ENCODE assay signal across 18 cellular contexts in the genomic region with DNA sequence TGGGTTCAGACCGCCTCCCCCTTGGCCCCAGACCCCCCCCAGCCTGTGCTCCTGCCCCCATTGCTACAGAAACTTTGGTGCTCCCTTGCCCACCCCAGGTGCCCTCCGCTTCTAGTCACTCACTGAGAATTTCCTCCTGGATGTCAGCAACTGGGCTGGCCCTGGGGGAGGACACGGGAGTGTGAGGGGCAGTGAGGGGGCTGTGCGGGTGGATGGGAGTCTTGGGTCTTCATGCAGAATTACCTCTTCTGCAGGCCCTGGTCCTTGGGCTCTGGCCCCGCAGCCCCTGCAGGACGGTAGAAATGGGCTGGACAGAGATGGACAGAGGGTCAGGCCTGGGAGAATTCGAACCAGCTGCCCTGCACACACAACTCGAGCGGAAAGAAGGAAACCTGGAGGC. TPM values are rescaled to one million over a fixed set of nuclear protein-coding genes. Genes with fewer than 3 reads are reported as not detected.
DNase-seq lines count a peak whose midpoint lies in the region; TF ChIP-seq lines count a peak whose summit lies in the region.
"Had no signal": no experiment of that assay in that cellular context is flagged by ENCODE, and none has a peak within 500 bp of the region (broad histone marks: within the 10 kb centered on the region; RNA-seq: fewer than 3 reads in every experiment).

No MANE protein-coding gene starts in this region.

- H3K4me1 ChIP-seq in osteoblast (ENCODE audit: insufficient read depth, low read length) (peaks cover 3% of the 10 kb centered on the region), suprapubic skin (peaks cover 3% of the 10 kb centered on the region), breast epithelium (no peaks in the 10 kb centered on the region)

- no peaks in the 10 kb centered on the region for H3K9me3 ChIP-seq in osteoblast (ENCODE audit: low read depth, low read length)
- no peaks in the 10 kb centered on the region for H3K9me3 ChIP-seq in suprapubic skin
- H3K9me3 ChIP-seq in breast epithelium: no peaks in the 10 kb centered on the region
- H3K9me3 ChIP-seq: BLaER1 had no signal

- 86% methylated on average over 6 of the region's 9 CpGs for WGBS in suprapubic skin

- H4K20me1 ChIP-seq in osteoblast (ENCODE audit: insufficient read depth, low read length): no peaks in the 10 kb centered on the region
- H4K20me1 ChIP-seq: BLaER1 had no signal

- no peak for TF ChIP-seq POLR2A in suprapubic skin (IDR thresholded peaks at IDR 0.05)
- no peak for TF ChIP-seq POLR2A in breast epithelium (IDR thresholded peaks at IDR 0.05)

- no peak overlapping the region for H3K4me2 ChIP-seq in osteoblast (ENCODE audit: insufficient read depth, low read length)
- H3K4me2 ChIP-seq: BLaER1 had no signal

- H3K27me3 ChIP-seq in H7 (ENCODE audit: control insufficient read depth, insufficient read depth, low read length) (no peaks in the 10 kb centered on the region), osteoblast (ENCODE audit: insufficient read depth, low read length) (peaks cover 19% of the 10 kb centered on the region), suprapubic skin (peaks cover 54% of the 10 kb centered on the region), breast epithelium (peaks cover 0 to 64% of the 10 kb centered on the region in 2 donors)
- H3K27me3 ChIP-seq: BLaER1 had no signal

- H3K4me3 Mint-ChIP-seq in endothelial cell (ENCODE audit: unreplicated experiment): no peak overlapping the region
- H3K4me3 Mint-ChIP-seq: CD8-positive, alpha-beta T cell had no signal

- H3K36me3 ChIP-seq in H7 (replicated peaks; ENCODE audit: control insufficient read depth, insufficient read depth, low read length) (no peaks in the 10 kb centered on the region), osteoblast (ENCODE audit: insufficient read depth, low read length) (no peaks in the 10 kb centered on the region), suprapubic skin (no peaks in the 10 kb centered on the region), breast epithelium (no peaks in the 10 kb centered on the region)
- H3K36me3 ChIP-seq: BLaER1 had no signal

- no peaks in the 10 kb centered on the region for H3K36me3 Mint-ChIP-seq in endothelial cell (ENCODE audit: low read depth, unreplicated experiment)
- H3K36me3 Mint-ChIP-seq: CD8-positive, alpha-beta T cell had no signal

- H3K27ac ChIP-seq in osteoblast (ENCODE audit: low read depth, low read length): no peak overlapping the region
- no peak overlapping the region for H3K27ac ChIP-seq in suprapubic skin
- no peak overlapping the region for H3K27ac ChIP-seq in breast epithelium
- H3K27ac ChIP-seq: BLaER1, GM23248, HL-60 had no signal

- H3K27ac Mint-ChIP-seq in endothelial cell (ENCODE audit: unreplicated experiment): peak overlapping the region; percentile 5
- H3K27ac Mint-ChIP-seq: CD8-positive, alpha-beta T cell had no signal

- H3K79me2 ChIP-seq in osteoblast (ENCODE audit: insufficient read depth, low read length): no peaks in the 10 kb centered on the region

- TF ChIP-seq CTCF in endothelial cell (IDR thresholded peaks at IDR 0.05; ENCODE audit: unreplicated experiment): no peak
- no peak for TF ChIP-seq CTCF in osteoblast (IDR thresholded peaks at IDR 0.05; ENCODE audit: extremely low read depth, low read depth, low read length)
- TF ChIP-seq CTCF in suprapubic skin (IDR thresholded peaks at IDR 0.05): no peak
- no peak for TF ChIP-seq CTCF in breast epithelium (IDR thresholded peaks at IDR 0.05)

- no peak for TF ChIP-seq EP300 in suprapubic skin (IDR thresholded peaks at IDR 0.05)

- intact Hi-C loops in breast epithelium (cut with DNase I; ENCODE audit: low total_unique reads): no loop called here

- peaks cover 2% of the 10 kb centered on the region for H3K27me3 Mint-ChIP-seq in endothelial cell (ENCODE audit: unreplicated experiment)

- H3K4me1 Mint-ChIP-seq in endothelial cell (ENCODE audit: unreplicated experiment): peaks cover 13% of the 10 kb centered on the region

- peak; percentile 30 for DNase-seq in H7
- DNase-seq in endothelial cell (ENCODE audit: low spot score): no peak
- peak; percentile 58 for DNase-seq in osteoblast (ENCODE audit: insufficient read length, low spot score, missing footprints)
- DNase-seq in suprapubic skin (ENCODE audit: low spot score in 2 of 2): peak; percentile 15 to 49
- DNase-seq in nucleus accumbens (lab: John Stamatoyannopoulos, UW): no peak
- no peak for DNase-seq in COLO829 (ENCODE audit: low spot score)
- no peak for DNase-seq in breast epithelium (ENCODE audit: low spot score in 2 of 2)
- DNase-seq: 8988T; CD8-positive, alpha-beta T cell; COR-L47; DMS 273 treated with DMSO at 0.1 percent for 48 hours; GM23248; HCEC 1CT had no signal

- H2AFZ ChIP-seq in osteoblast (ENCODE audit: low read length): no peak overlapping the region
- H2AFZ ChIP-seq: GM23248 had no signal

- no peak overlapping the region for H3K4me3 ChIP-seq in H7 (ENCODE audit: insufficient read depth, low read depth, low read length)
- H3K4me3 ChIP-seq in osteoblast (ENCODE audit: insufficient read depth, low read length): no peak overlapping the region
- H3K4me3 ChIP-seq in suprapubic skin: no peak overlapping the region
- H3K4me3 ChIP-seq in breast epithelium: no peak overlapping the region
- H3K4me3 ChIP-seq: BLaER1, GM23248 had no signal

- no peaks in the 10 kb centered on the region for H3K9me3 Mint-ChIP-seq in endothelial cell (ENCODE audit: unreplicated experiment)
- H3K9me3 Mint-ChIP-seq: CD8-positive, alpha-beta T cell had no signal

RNA-seq across cellular contexts. Expression of a gene that starts 4.8 kb away (rescaled TPM):
- total RNA-seq in H7 (2014; rRNA removed; shearing (Covaris generic)): not detected in 2 replicates
- not detected for total RNA-seq in endothelial cell (ENCODE audit: unreplicated experiment)
- not detected in 2 replicates for total RNA-seq in osteoblast
- total RNA-seq in suprapubic skin: 1 to 10 TPM in 2 of 4 donors, under 1 TPM in 2; 0.68 to 3.4 (median 2.0) TPM
- total RNA-seq in breast epithelium: 10 to 100 TPM in 1 of 3 donors, 1 to 10 TPM in 2; 2.0 to 46.4 (median 4.8) TPM
- total RNA-seq: A673; CD8-positive, alpha-beta T cell; GM23248; H4; HT1080 had no signal

RNA-seq across cellular contexts. Expression of a gene that starts 9.7 kb away (rescaled TPM):
- not detected in 2 replicates for total RNA-seq in H7 (2014; rRNA removed; shearing (Covaris generic))
- not detected for total RNA-seq in endothelial cell (ENCODE audit: unreplicated experiment)
- not detected in 2 replicates for total RNA-seq in osteoblast
- total RNA-seq in suprapubic skin: under 1 TPM in 1 of 4 donors, not detected in 3; 0.51 TPM
- 1 to 10 TPM; 1.3 to 2.9 (median 1.8) TPM for total RNA-seq in breast epithelium
- total RNA-seq: A673; CD8-positive, alpha-beta T cell; GM23248; H4; HT1080 had no signal

RNA-seq across cellular contexts. Expression of a gene that starts 28.7 kb away (rescaled TPM):
- not detected in 2 replicates for total RNA-seq in H7 (2014; rRNA removed; shearing (Covaris generic))
- total RNA-seq in endothelial cell (ENCODE audit: unreplicated experiment) (not detected), osteoblast (not detected in 2 replicates), suprapubic skin (under 1 TPM in 3 of 4 donors, not detected in 1; 0.38 to 0.80 (median 0.64) TPM), breast epithelium (1 to 10 TPM in 2 of 3 donors, under 1 TPM in 1; 0.98 to 3.5 (median 1.8) TPM)
- total RNA-seq: A673, GM23248, H4, HT1080 had no signal

RNA-seq across cellular contexts. Expression of a gene that starts 29.4 kb away (rescaled TPM):
- not detected in 2 replicates for total RNA-seq in H7 (2014; rRNA removed; shearing (Covaris generic))
- total RNA-seq in endothelial cell (ENCODE audit: unreplicated experiment) (not detected), osteoblast (not detected in 2 replicates), suprapubic skin (1 to 10 TPM in 3 of 4 donors, under 1 TPM in 1; 0.34 to 5.7 (median 2.9) TPM), breast epithelium (10 to 100 TPM in 2 of 3 donors, 1 to 10 TPM in 1; 1.6 to 28.3 (median 11.5) TPM)
- total RNA-seq: A673; CD8-positive, alpha-beta T cell; GM23248; H4; HT1080 had no signal

RNA-seq across cellular contexts. Expression of a gene that starts 51.6 kb away (rescaled TPM):
- total RNA-seq in H7 (2014; rRNA removed; shearing (Covaris generic)): 3,283 and 3,663 TPM in 2 replicates
- total RNA-seq in endothelial cell (ENCODE audit: unreplicated experiment) (1,195 TPM), osteoblast (1,229 and 1,336 TPM in 2 replicates), suprapubic skin (1,000 to 10,000 TPM; 1,403 to 3,061 (median 2,817) TPM), breast epithelium (1,000 to 10,000 TPM; 2,169 to 2,630 (median 2,424) TPM)

Comparison
In these comparisons a context has a peak if more than half of its experiments do, and no peak if none do; other contexts are left out.
1. DNase-seq: peak in H7 (single experiment), osteoblast (single experiment) and suprapubic skin (2 of 2); none in endothelial cell (single experiment), nucleus accumbens (0 of 56), COLO829 (single experiment) and breast epithelium (0 of 2).